In genomic region chr7:107579881-107580715, GRCh38 we compare ENCODE assay signal across 8 cellular contexts. TPM values are rescaled to one million over a fixed set of nuclear protein-coding genes. Genes with fewer than 3 reads are reported as not detected.
DNase-seq lines count a peak whose midpoint lies in the region; ATAC-seq and TF ChIP-seq lines count a peak whose summit lies in the region.

Gene BCAP29, plus strand, starts transcription at chr7:107580246. Its CDS starts 527 bp downstream, at chr7:107580773.

- CTCF ChIA-PET in activated CD8-positive, alpha-beta T cell treated with anti-CD3 and anti-CD28 coated beads for 36 hours (lab: Charles Lee) = interaction anchor here (0.8 kb wide), 1 partner anchor 15 kb away, joined by 3 read pairs; no protein-coding TSS in a partner anchor

- H3K4me1 Mint-ChIP-seq in activated CD8-positive, alpha-beta T cell treated with anti-CD3 and anti-CD28 coated beads for 36 hours (ENCODE audit: low read depth) = peaks cover 21% of the 10 kb centered on the region

- intact Hi-C loops in activated CD8-positive, alpha-beta T cell treated with anti-CD3 and anti-CD28 coated beads for 36 hours (cut with micrococcal nuclease) = loop anchor here (2.0 to 10.0 kb wide), 2 partner anchors 79 to 145 kb away; no protein-coding TSS in a partner anchor

- peak; percentile 68 for TF ChIP-seq CTCF in C4-2B (conservative IDR thresholded peaks at IDR 0.05)
- no peak for TF ChIP-seq CTCF in activated CD8-positive, alpha-beta T cell treated with anti-CD3 and anti-CD28 coated beads for 36 hours (IDR thresholded peaks at IDR 0.05)

- peak within 1 kb of the TSS; percentile 88 for H3K27ac Mint-ChIP-seq in activated CD8-positive, alpha-beta T cell treated with anti-CD3 and anti-CD28 coated beads for 36 hours

- peak within 1 kb of the TSS; percentile 91 for H3K27ac ChIP-seq in C4-2B

- peaks cover 13% of the 10 kb centered on the region for H3K36me3 Mint-ChIP-seq in activated CD8-positive, alpha-beta T cell treated with anti-CD3 and anti-CD28 coated beads for 36 hours (ENCODE audit: low read depth)

- H3K27me3 Mint-ChIP-seq in activated CD8-positive, alpha-beta T cell treated with anti-CD3 and anti-CD28 coated beads for 36 hours = no peaks in the 10 kb centered on the region

- POLR2A ChIA-PET in activated CD8-positive, alpha-beta T cell treated with anti-CD3 and anti-CD28 coated beads for 36 hours (lab: Charles Lee) = interaction anchor here (0.8 to 1.3 kb wide), 2 partner anchors 16 to 162 kb away, joined by 4 to 7 read pairs; partner anchors contain the start of genes COG5 and DUS4L

- TF ChIP-seq POLR2A in GM19193 (IDR thresholded peaks at IDR 0.05; ENCODE audit: extremely low read depth, insufficient read depth, insufficient read length) = peak; percentile 84

- H3K9me3 Mint-ChIP-seq in activated CD8-positive, alpha-beta T cell treated with anti-CD3 and anti-CD28 coated beads for 36 hours = no peaks in the 10 kb centered on the region

- peak; percentile 70 for ATAC-seq in HG03378 (IDR thresholded peaks at IDR 0.05; ENCODE audit: unreplicated experiment)
- peak; percentile 98 for ATAC-seq in activated CD8-positive, alpha-beta T cell treated with anti-CD3 and anti-CD28 coated beads for 36 hours

- H3K4me3 Mint-ChIP-seq in activated CD8-positive, alpha-beta T cell treated with anti-CD3 and anti-CD28 coated beads for 36 hours = peak within 1 kb of the TSS; percentile 87

- DNase-seq in NCI-H774 (lab: John Stamatoyannopoulos, UW) = peak; percentile 61
- peak; percentile 73 for DNase-seq in activated CD8-positive, alpha-beta T cell treated with anti-CD3 and anti-CD28 coated beads for 36 hours
- peak; percentile 42 for DNase-seq in effector CD8-positive, alpha-beta T cell (lab: John Stamatoyannopoulos, UW)
- DNase-seq in lung microvascular endothelial cell (ENCODE audit: low read depth in 2 of 2) = peak; percentile 75 to 80
- DNase-seq in stimulated activated CD4-positive, alpha-beta T cell treated with anti-CD3 and anti-CD28 coated beads, TNF-alpha, amount 100 ng/mL, for 48 hours (ENCODE audit: low read depth in 3 of 3) = peak; percentile 37 to 58 (median 46)

RNA-seq across cellular contexts. Expression of gene BCAP29, which starts in this region (rescaled TPM):
- total RNA-seq in activated CD8-positive, alpha-beta T cell treated with anti-CD3 and anti-CD28 coated beads for 36 hours = 10 to 100 TPM; 24.0 to 27.7 TPM
- 55.8 and 69.6 TPM in 2 replicates for total RNA-seq in lung microvascular endothelial cell

Comparison
In these comparisons a context has a peak if more than half of its experiments do, and no peak if none do; other contexts are left out.
1. Peak in every context shown above with its lines: DNase-seq, ATAC-seq and H3K27ac ChIP-seq.